30 cellular contexts compared by ENCODE assay signal in genomic region chr13:80705371-80706163, GRCh38.
"Had no signal": no experiment of that assay in that cellular context is flagged by ENCODE, and none has a peak within 500 bp of the region (broad histone marks: within the 10 kb centered on the region; RNA-seq: fewer than 3 reads in every experiment).

No MANE protein-coding gene starts in this region.

- H3K4me3 Mint-ChIP-seq: dendritic cell treated with granulocyte-macrophage colony-stimulating factor and Interleukin-4, amounts not matched to agents 40 ng/mL and 50 ng/mL, for 4 days; endodermal cell; naive thymus-derived CD4-positive, alpha-beta T cell; nephron; neural progenitor cell; stimulated activated effector memory CD8-positive, alpha-beta T cell treated with anti-CD3 and anti-CD28 coated beads, Interleukin-12 subunit alpha, Interleukin-12 subunit beta, amount 100 ng/mL, for 72 hours; stimulated activated naive CD8-positive, alpha-beta T cell treated with anti-CD3 and anti-CD28 coated beads, Interleukin-15, Interleukin-2, amounts not matched to agents 100 ng/mL and 50 ng/mL, for 24 hours had no signal

- DNase-seq: central memory CD4-positive, alpha-beta T cell; colonic mucosa; effector CD8-positive, alpha-beta T cell; endodermal cell; foreskin fibroblast; heart left ventricle; left cardiac atrium; mammary epithelial cell; mesendoderm; midbrain; naive thymus-derived CD4-positive, alpha-beta T cell; nucleus accumbens; right lobe of liver; small intestine; stimulated activated CD4-positive, alpha-beta T cell treated with anti-CD3 and anti-CD28 coated beads, Interleukin-12 subunit alpha, Interleukin-12 subunit beta, amount 100 ng/mL, for 4 hours; stimulated activated CD4-positive, alpha-beta T cell treated with anti-CD3 and anti-CD28 coated beads, Interleukin-1b, Interleukin-23, amount 100 ng/mL, for 48 hours; stimulated activated CD4-positive, alpha-beta T cell treated with anti-CD3 and anti-CD28 coated beads, Interleukin-4, amount 100 ng/mL, for 1 hour; trophoblast cell had no signal

- H3K9me3 ChIP-seq: colonic mucosa, pancreas, right lobe of liver, suprapubic skin had no signal

- H3K27ac ChIP-seq: colonic mucosa, epithelial cell of prostate, gastroesophageal sphincter, heart left ventricle, hepatocyte, left lung, neural progenitor cell, pancreas, right lobe of liver, suprapubic skin had no signal

- H3K27me3 Mint-ChIP-seq: dendritic cell treated with granulocyte-macrophage colony-stimulating factor and Interleukin-4, amounts not matched to agents 40 ng/mL and 50 ng/mL, for 4 days; naive thymus-derived CD4-positive, alpha-beta T cell; progenitor cell of endocrine pancreas; stimulated activated naive CD8-positive, alpha-beta T cell treated with anti-CD3 and anti-CD28 coated beads, Interleukin-15, Interleukin-2, amounts not matched to agents 100 ng/mL and 50 ng/mL, for 24 hours had no signal

- H3K4me3 ChIP-seq: colonic mucosa, gastroesophageal sphincter, heart left ventricle, hepatocyte, left lung, neural progenitor cell, pancreas, right lobe of liver, suprapubic skin had no signal

- H3K36me3 Mint-ChIP-seq: naive thymus-derived CD4-positive, alpha-beta T cell; stimulated activated effector memory CD8-positive, alpha-beta T cell treated with anti-CD3 and anti-CD28 coated beads, Interleukin-12 subunit alpha, Interleukin-12 subunit beta, amount 100 ng/mL, for 72 hours had no signal

- H3K4me1 ChIP-seq: colonic mucosa, gastroesophageal sphincter, heart left ventricle, left lung, neural progenitor cell, pancreas, right lobe of liver, suprapubic skin had no signal

- H3K27me3 ChIP-seq: colonic mucosa, gastroesophageal sphincter, heart left ventricle, hepatocyte, left lung, neural progenitor cell, pancreas, right lobe of liver, suprapubic skin had no signal

- H3K36me3 ChIP-seq: colonic mucosa, gastroesophageal sphincter, heart left ventricle, left lung, neural progenitor cell, pancreas, right lobe of liver, suprapubic skin had no signal

- H3K27ac Mint-ChIP-seq: dendritic cell treated with granulocyte-macrophage colony-stimulating factor and Interleukin-4, amounts not matched to agents 40 ng/mL and 50 ng/mL, for 4 days; endodermal cell; naive thymus-derived CD4-positive, alpha-beta T cell; nephron; progenitor cell of endocrine pancreas; stimulated activated effector memory CD8-positive, alpha-beta T cell treated with anti-CD3 and anti-CD28 coated beads, Interleukin-12 subunit alpha, Interleukin-12 subunit beta, amount 100 ng/mL, for 72 hours; stimulated activated naive CD8-positive, alpha-beta T cell treated with anti-CD3 and anti-CD28 coated beads, Interleukin-15, Interleukin-2, amounts not matched to agents 100 ng/mL and 50 ng/mL, for 24 hours had no signal

- H3K4me1 Mint-ChIP-seq: endodermal cell; naive thymus-derived CD4-positive, alpha-beta T cell; nephron; neural progenitor cell; stimulated activated effector memory CD8-positive, alpha-beta T cell treated with anti-CD3 and anti-CD28 coated beads, Interleukin-12 subunit alpha, Interleukin-12 subunit beta, amount 100 ng/mL, for 72 hours had no signal
